19 cellular contexts compared by ENCODE assay signal in the genomic region with DNA sequence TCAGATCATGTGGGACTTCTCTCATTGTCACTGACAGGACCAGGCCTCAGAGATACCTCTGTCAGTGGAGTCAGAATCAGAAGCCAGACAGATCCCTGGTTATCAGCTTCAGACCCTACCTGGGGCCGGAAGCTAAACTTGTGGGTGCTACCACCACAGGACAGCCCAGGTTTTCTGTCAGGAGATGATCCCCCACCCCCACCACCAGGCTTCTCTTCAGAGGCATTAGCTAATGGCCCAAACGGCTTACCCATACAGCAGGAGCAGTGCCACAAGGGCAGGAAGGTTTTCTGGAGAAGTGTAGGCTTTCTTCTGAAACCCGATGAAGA.
DNase-seq lines count a peak whose midpoint lies in the region; ATAC-seq, FAIRE-seq and TF ChIP-seq lines count a peak whose summit lies in the region.
"Had no signal": no experiment of that assay in that cellular context is flagged by ENCODE, and none has a peak within 500 bp of the region (broad histone marks: within the 10 kb centered on the region; RNA-seq: fewer than 3 reads in every experiment).

No MANE protein-coding gene starts in this region.

- no peak for FAIRE-seq in GM12891 (lab: Jason Lieb, UNC)
- no peak for FAIRE-seq in HTR-8/SVneo (lab: Jason Lieb, UNC)
- FAIRE-seq: GM12878, GM19239, HepG2 had no signal

- peaks cover 6% of the 10 kb centered on the region for H3K4me1 Mint-ChIP-seq in MCF 10A (ENCODE audit: insufficient read depth, unreplicated experiment)
- peaks cover 17% of the 10 kb centered on the region for H3K4me1 Mint-ChIP-seq in central memory CD8-positive, alpha-beta T cell
- H3K4me1 Mint-ChIP-seq: B cell had no signal

- peaks cover 5% of the 10 kb centered on the region for H3K36me3 Mint-ChIP-seq in MCF 10A (ENCODE audit: insufficient read depth, unreplicated experiment)
- no peaks in the 10 kb centered on the region for H3K36me3 Mint-ChIP-seq in central memory CD8-positive, alpha-beta T cell (ENCODE audit: insufficient read depth)
- H3K36me3 Mint-ChIP-seq: CD8-positive, alpha-beta T cell had no signal

- no peaks in the 10 kb centered on the region for H4K20me1 ChIP-seq in osteoblast (ENCODE audit: insufficient read depth, low read length)
- H4K20me1 ChIP-seq: BLaER1 treated with 17β-estradiol and CSF1 and Interleukin-3, amounts not matched to agents 10 nM and 100 nM had no signal

- no peak for DNase-seq in MCF 10A (ENCODE audit: unreplicated experiment)
- DNase-seq in breast epithelium (ENCODE audit: low spot score in 2 of 2) = no peak
- peak; percentile 21 for DNase-seq in WERI-Rb-1
- no peak for DNase-seq in central memory CD8-positive, alpha-beta T cell (ENCODE audit: low spot score in 2 of 2)
- DNase-seq in osteoblast (ENCODE audit: insufficient read length, low spot score, missing footprints) = no peak
- DNase-seq in GM12891 (ENCODE audit: insufficient read length, low spot score) = no peak
- DNase-seq in HTR-8/SVneo (ENCODE audit: insufficient read length, low spot score) = no peak
- no peak for DNase-seq in activated gamma-delta T cell treated with Interleukin-2 at 50 U/mL for 16 hours
- DNase-seq: Calu3; CD8-positive, alpha-beta T cell; DMS 273 treated with DMSO at 0.1 percent for 48 hours; DMS53; DND-41 had no signal

- H3K9me3 ChIP-seq in breast epithelium (no peaks in the 10 kb centered on the region), WERI-Rb-1 (ENCODE audit: severe bottlenecking) (no peaks in the 10 kb centered on the region), osteoblast (ENCODE audit: low read depth, low read length) (no peaks in the 10 kb centered on the region)
- H3K9me3 ChIP-seq: BLaER1 treated with 17β-estradiol and CSF1 and Interleukin-3, amounts not matched to agents 10 nM and 100 nM; HAP-1 had no signal

- H3K4me2 ChIP-seq in osteoblast (ENCODE audit: insufficient read depth, low read length) = no peak overlapping the region

- no peaks in the 10 kb centered on the region for H3K4me1 ChIP-seq in breast epithelium
- peaks cover 26% of the 10 kb centered on the region for H3K4me1 ChIP-seq in osteoblast (ENCODE audit: insufficient read depth, low read length)

- no peak overlapping the region for H3K4me3 Mint-ChIP-seq in MCF 10A (ENCODE audit: unreplicated experiment)
- H3K4me3 Mint-ChIP-seq in central memory CD8-positive, alpha-beta T cell = no peak overlapping the region
- H3K4me3 Mint-ChIP-seq: B cell; CD8-positive, alpha-beta T cell had no signal

- ATAC-seq in central memory CD8-positive, alpha-beta T cell (replicated peaks; ENCODE audit: extremely low read depth, poor library complexity, severe bottlenecking) = no peak
- ATAC-seq: CD8-positive, alpha-beta T cell; GM12878; HepG2 had no signal

- CTCF ChIA-PET in MCF 10A (lab: Yijun Ruan, JAX) = interaction anchor here (0.7 to 3.7 kb wide), 5 partner anchors 10 to 448 kb away, joined by 3 to 31 read pairs (median 5); no protein-coding TSS in a partner anchor

- no peaks in the 10 kb centered on the region for H3K9me3 Mint-ChIP-seq in MCF 10A (ENCODE audit: unreplicated experiment)
- no peaks in the 10 kb centered on the region for H3K9me3 Mint-ChIP-seq in central memory CD8-positive, alpha-beta T cell
- H3K9me3 Mint-ChIP-seq: CD8-positive, alpha-beta T cell had no signal

- H3K4me3 ChIP-seq in breast epithelium = no peak overlapping the region
- no peak overlapping the region for H3K4me3 ChIP-seq in WERI-Rb-1 (ENCODE audit: low read depth, low read length)
- no peak overlapping the region for H3K4me3 ChIP-seq in osteoblast (ENCODE audit: insufficient read depth, low read length)
- H3K4me3 ChIP-seq: BLaER1 treated with 17β-estradiol and CSF1 and Interleukin-3, amounts not matched to agents 10 nM and 100 nM; GM12878; HAP-1 had no signal

- H3K36me3 ChIP-seq in breast epithelium (no peaks in the 10 kb centered on the region), WERI-Rb-1 (no peaks in the 10 kb centered on the region; the same call in none of the 2 replicates), osteoblast (ENCODE audit: insufficient read depth, low read length) (no peaks in the 10 kb centered on the region)
- H3K36me3 ChIP-seq: BLaER1 treated with 17β-estradiol and CSF1 and Interleukin-3, amounts not matched to agents 10 nM and 100 nM; HAP-1 had no signal

- H3K27ac ChIP-seq in breast epithelium (no peak overlapping the region), WERI-Rb-1 (no peak overlapping the region), osteoblast (ENCODE audit: low read depth, low read length) (peak overlapping the region; percentile 38)
- H3K27ac ChIP-seq: BLaER1 treated with 17β-estradiol and CSF1 and Interleukin-3, amounts not matched to agents 10 nM and 100 nM had no signal

- no peak overlapping the region for H2AFZ ChIP-seq in osteoblast (ENCODE audit: low read length)

- no peak overlapping the region for H3K27ac Mint-ChIP-seq in MCF 10A (ENCODE audit: low read depth, unreplicated experiment)
- peak overlapping the region; percentile 3 for H3K27ac Mint-ChIP-seq in central memory CD8-positive, alpha-beta T cell (ENCODE audit: low read depth)
- H3K27ac Mint-ChIP-seq: B cell; CD8-positive, alpha-beta T cell had no signal

- TF ChIP-seq CTCF in MCF 10A (IDR thresholded peaks at IDR 0.05; ENCODE audit: unreplicated experiment) = no peak
- TF ChIP-seq CTCF in breast epithelium (IDR thresholded peaks at IDR 0.05) = no peak
- no peak for TF ChIP-seq CTCF in WERI-Rb-1 (IDR thresholded peaks at IDR 0.05; ENCODE audit: low read depth, low read length)
- no peak for TF ChIP-seq CTCF in osteoblast (IDR thresholded peaks at IDR 0.05; ENCODE audit: extremely low read depth, low read depth, low read length)

- BruUV-seq in MCF 10A (replicated peaks; lab: Mats Ljungman, UMichigan) = TSS peak; percentile 75

- TF ChIP-seq POLR2A in breast epithelium (IDR thresholded peaks at IDR 0.05) (no peak), GM12891 (IDR thresholded peaks at IDR 0.05; ENCODE audit: low read depth, low read length) (no peak)

- H3K79me2 ChIP-seq in osteoblast (ENCODE audit: insufficient read depth, low read length) = no peaks in the 10 kb centered on the region

- no peaks in the 10 kb centered on the region for H3K27me3 ChIP-seq in breast epithelium
- H3K27me3 ChIP-seq in WERI-Rb-1 (ENCODE audit: insufficient read depth, low read depth, severe bottlenecking) = no peaks in the 10 kb centered on the region
- no peaks in the 10 kb centered on the region for H3K27me3 ChIP-seq in osteoblast (ENCODE audit: insufficient read depth, low read length)

- POLR2A ChIA-PET in MCF 10A (lab: Yijun Ruan, JAX) = interaction anchor here (0.8 to 1.1 kb wide), 3 partner anchors 10 to 345 kb away, joined by 3 to 4 read pairs (median 3); partner anchors contain the start of gene DNTTIP2

- intact Hi-C loops in MCF 10A (cut with micrococcal nuclease) = no loop called here
- intact Hi-C loops in breast epithelium (cut with DNase I; ENCODE audit: low total_unique reads) = loop anchor here (1.0 kb wide), 1 partner anchor 27 kb away; no protein-coding TSS in a partner anchor

- H3K27me3 Mint-ChIP-seq in MCF 10A (ENCODE audit: insufficient read depth, unreplicated experiment) = no peaks in the 10 kb centered on the region
- peaks cover 11% of the 10 kb centered on the region for H3K27me3 Mint-ChIP-seq in central memory CD8-positive, alpha-beta T cell

TF ChIP-seq in GM12891, 5 proteins besides CTCF, POLR2A, EP300 and RAD21:
- no peak for TF ChIP-seq POU2F2 (IDR thresholded peaks at IDR 0.05; ENCODE audit: low read depth, low read length)
- no peak for TF ChIP-seq SPI1 (IDR thresholded peaks at IDR 0.05; ENCODE audit: low read depth, low read length)
- TF ChIP-seq POLR2AphosphoS5 (IDR thresholded peaks at IDR 0.05; ENCODE audit: low read depth, low read length) = no peak
- no peak for TF ChIP-seq PAX5 (IDR thresholded peaks at IDR 0.05; ENCODE audit: insufficient read depth, low read length, severe bottlenecking)
- no peak for TF ChIP-seq TAF1 (IDR thresholded peaks at IDR 0.05; ENCODE audit: low read depth, low read length)
TF ChIP-seq in GM12891: peak in this region for 0.
